1 cellular context compared by ENCODE assay signal in the genomic region with DNA sequence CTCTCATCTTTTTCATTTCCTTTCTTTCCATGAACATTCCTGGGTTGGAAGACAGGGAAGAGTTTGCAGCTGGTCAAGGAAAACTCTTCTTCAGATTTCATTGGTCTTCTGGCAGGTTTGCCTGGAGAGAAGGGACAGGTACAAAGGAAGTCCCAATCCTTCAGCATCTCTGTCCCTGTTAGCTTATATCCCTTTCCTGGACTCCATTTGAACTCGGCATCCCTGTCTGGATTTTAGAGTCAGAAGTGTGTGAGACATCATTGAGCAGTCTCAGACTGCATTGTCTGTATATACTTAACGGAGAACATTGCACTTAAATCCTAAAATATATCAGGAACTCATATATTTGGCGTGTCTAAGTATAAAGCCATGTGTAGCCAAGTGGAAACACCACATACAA.
TF ChIP-seq lines count a peak whose summit lies in the region.

No MANE protein-coding gene starts in this region.

TF ChIP-seq in GM12878, 131 proteins besides CTCF, POLR2A, EP300 and RAD21:
- TF ChIP-seq, protein P1, sequence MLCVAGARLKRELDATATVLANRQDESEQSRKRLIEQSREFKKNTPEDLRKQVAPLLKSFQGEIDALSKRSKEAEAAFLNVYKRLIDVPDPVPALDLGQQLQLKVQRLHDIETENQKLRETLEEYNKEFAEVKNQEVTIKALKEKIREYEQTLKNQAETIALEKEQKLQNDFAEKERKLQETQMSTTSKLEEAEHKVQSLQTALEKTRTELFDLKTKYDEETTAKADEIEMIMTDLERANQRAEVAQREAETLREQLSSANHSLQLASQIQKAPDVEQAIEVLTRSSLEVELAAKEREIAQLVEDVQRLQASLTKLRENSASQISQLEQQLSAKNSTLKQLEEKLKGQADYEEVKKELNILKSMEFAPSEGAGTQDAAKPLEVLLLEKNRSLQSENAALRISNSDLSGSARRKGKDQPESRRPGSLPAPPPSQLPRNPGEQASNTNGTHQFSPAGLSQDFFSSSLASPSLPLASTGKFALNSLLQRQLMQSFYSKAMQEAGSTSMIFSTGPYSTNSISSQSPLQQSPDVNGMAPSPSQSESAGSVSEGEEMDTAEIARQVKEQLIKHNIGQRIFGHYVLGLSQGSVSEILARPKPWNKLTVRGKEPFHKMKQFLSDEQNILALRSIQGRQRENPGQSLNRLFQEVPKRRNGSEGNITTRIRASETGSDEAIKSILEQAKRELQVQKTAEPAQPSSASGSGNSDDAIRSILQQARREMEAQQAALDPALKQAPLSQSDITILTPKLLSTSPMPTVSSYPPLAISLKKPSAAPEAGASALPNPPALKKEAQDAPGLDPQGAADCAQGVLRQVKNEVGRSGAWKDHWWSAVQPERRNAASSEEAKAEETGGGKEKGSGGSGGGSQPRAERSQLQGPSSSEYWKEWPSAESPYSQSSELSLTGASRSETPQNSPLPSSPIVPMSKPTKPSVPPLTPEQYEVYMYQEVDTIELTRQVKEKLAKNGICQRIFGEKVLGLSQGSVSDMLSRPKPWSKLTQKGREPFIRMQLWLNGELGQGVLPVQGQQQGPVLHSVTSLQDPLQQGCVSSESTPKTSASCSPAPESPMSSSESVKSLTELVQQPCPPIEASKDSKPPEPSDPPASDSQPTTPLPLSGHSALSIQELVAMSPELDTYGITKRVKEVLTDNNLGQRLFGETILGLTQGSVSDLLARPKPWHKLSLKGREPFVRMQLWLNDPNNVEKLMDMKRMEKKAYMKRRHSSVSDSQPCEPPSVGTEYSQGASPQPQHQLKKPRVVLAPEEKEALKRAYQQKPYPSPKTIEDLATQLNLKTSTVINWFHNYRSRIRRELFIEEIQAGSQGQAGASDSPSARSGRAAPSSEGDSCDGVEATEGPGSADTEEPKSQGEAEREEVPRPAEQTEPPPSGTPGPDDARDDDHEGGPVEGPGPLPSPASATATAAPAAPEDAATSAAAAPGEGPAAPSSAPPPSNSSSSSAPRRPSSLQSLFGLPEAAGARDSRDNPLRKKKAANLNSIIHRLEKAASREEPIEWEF (IDR thresholded peaks at IDR 0.05; ENCODE audit: insufficient replicate concordance, low read depth, low read length), result no peak
- TF ChIP-seq HCFC1 (IDR thresholded peaks at IDR 0.05; ENCODE audit: low read length) (no peak), ETV6 (conservative IDR thresholded peaks at IDR 0.05 in 1 of 2, IDR thresholded peaks at IDR 0.05 in 1 of 2; ENCODE audit: borderline replicate concordance in 1 of 2, low read depth in 1 of 2) (no peak; a peak in 1 of 4 replicates), EED (IDR thresholded peaks at IDR 0.05; ENCODE audit: low read depth) (peak; percentile 44; the same call in 1 of the 2 replicates), KLF5 (IDR thresholded peaks at IDR 0.05; ENCODE audit: partially characterized antibody) (no peak), KAT2A (conservative IDR thresholded peaks at IDR 0.05; ENCODE audit: control insufficient read depth, low read depth, low read length) (no peak), YBX1 (IDR thresholded peaks at IDR 0.05) (no peak), ZNF384 (IDR thresholded peaks at IDR 0.05; ENCODE audit: borderline replicate concordance, low read depth, low read length) (no peak), RAD51 (IDR thresholded peaks at IDR 0.05) (no peak), IKZF1 (conservative IDR thresholded peaks at IDR 0.05) (0 out of 2 replicates have a peak, but pooled peaks have one; percentile 21), IKZF2 (IDR thresholded peaks at IDR 0.05) (peak in 1 of 2 experiments; percentile 33; a peak in 1 of 4 replicates), KDM1A (IDR thresholded peaks at IDR 0.05; ENCODE audit: borderline replicate concordance) (no peak), MTA3 (IDR thresholded peaks at IDR 0.05; ENCODE audit: borderline replicate concordance, low read length) (no peak), DPF2 (IDR thresholded peaks at IDR 0.05) (no peak), CBFB (IDR thresholded peaks at IDR 0.05; ENCODE audit: low read depth) (no peak), NRF1 (conservative IDR thresholded peaks at IDR 0.05; ENCODE audit: low read depth, low read length) (no peak), SREBF1 (IDR thresholded peaks at IDR 0.05; ENCODE audit: low read length) (no peak), JUND (IDR thresholded peaks at IDR 0.05; ENCODE audit: low read depth, low read length) (no peak), RELA (IDR thresholded peaks at IDR 0.05; ENCODE audit: borderline replicate concordance, partially characterized antibody) (no peak), MYB (IDR thresholded peaks at IDR 0.05; ENCODE audit: borderline replicate concordance, low read depth, low read length) (no peak)
- TF ChIP-seq, protein P2, sequence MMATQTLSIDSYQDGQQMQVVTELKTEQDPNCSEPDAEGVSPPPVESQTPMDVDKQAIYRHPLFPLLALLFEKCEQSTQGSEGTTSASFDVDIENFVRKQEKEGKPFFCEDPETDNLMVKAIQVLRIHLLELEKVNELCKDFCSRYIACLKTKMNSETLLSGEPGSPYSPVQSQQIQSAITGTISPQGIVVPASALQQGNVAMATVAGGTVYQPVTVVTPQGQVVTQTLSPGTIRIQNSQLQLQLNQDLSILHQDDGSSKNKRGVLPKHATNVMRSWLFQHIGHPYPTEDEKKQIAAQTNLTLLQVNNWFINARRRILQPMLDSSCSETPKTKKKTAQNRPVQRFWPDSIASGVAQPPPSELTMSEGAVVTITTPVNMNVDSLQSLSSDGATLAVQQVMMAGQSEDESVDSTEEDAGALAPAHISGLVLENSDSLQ (IDR thresholded peaks at IDR 0.05), result no peak
- TF ChIP-seq, protein P3, sequence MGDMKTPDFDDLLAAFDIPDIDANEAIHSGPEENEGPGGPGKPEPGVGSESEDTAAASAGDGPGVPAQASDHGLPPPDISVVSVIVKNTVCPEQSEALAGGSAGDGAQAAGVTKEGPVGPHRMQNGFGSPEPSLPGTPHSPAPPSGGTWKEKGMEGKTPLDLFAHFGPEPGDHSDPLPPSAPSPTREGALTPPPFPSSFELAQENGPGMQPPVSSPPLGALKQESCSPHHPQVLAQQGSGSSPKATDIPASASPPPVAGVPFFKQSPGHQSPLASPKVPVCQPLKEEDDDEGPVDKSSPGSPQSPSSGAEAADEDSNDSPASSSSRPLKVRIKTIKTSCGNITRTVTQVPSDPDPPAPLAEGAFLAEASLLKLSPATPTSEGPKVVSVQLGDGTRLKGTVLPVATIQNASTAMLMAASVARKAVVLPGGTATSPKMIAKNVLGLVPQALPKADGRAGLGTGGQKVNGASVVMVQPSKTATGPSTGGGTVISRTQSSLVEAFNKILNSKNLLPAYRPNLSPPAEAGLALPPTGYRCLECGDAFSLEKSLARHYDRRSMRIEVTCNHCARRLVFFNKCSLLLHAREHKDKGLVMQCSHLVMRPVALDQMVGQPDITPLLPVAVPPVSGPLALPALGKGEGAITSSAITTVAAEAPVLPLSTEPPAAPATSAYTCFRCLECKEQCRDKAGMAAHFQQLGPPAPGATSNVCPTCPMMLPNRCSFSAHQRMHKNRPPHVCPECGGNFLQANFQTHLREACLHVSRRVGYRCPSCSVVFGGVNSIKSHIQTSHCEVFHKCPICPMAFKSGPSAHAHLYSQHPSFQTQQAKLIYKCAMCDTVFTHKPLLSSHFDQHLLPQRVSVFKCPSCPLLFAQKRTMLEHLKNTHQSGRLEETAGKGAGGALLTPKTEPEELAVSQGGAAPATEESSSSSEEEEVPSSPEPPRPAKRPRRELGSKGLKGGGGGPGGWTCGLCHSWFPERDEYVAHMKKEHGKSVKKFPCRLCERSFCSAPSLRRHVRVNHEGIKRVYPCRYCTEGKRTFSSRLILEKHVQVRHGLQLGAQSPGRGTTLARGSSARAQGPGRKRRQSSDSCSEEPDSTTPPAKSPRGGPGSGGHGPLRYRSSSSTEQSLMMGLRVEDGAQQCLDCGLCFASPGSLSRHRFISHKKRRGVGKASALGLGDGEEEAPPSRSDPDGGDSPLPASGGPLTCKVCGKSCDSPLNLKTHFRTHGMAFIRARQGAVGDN (IDR thresholded peaks at IDR 0.05), result no peak
- TF ChIP-seq, protein P4, sequence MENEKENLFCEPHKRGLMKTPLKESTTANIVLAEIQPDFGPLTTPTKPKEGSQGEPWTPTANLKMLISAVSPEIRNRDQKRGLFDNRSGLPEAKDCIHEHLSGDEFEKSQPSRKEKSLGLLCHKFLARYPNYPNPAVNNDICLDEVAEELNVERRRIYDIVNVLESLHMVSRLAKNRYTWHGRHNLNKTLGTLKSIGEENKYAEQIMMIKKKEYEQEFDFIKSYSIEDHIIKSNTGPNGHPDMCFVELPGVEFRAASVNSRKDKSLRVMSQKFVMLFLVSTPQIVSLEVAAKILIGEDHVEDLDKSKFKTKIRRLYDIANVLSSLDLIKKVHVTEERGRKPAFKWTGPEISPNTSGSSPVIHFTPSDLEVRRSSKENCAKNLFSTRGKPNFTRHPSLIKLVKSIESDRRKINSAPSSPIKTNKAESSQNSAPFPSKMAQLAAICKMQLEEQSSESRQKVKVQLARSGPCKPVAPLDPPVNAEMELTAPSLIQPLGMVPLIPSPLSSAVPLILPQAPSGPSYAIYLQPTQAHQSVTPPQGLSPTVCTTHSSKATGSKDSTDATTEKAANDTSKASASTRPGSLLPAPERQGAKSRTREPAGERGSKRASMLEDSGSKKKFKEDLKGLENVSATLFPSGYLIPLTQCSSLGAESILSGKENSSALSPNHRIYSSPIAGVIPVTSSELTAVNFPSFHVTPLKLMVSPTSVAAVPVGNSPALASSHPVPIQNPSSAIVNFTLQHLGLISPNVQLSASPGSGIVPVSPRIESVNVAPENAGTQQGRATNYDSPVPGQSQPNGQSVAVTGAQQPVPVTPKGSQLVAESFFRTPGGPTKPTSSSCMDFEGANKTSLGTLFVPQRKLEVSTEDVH (IDR thresholded peaks at IDR 0.05; ENCODE audit: low read depth, partially characterized antibody), result no peak
